Comparison of ENCODE assay signal across 10 cellular contexts in genomic region chr2:44943031-44943692, GRCh38. TPM values are rescaled to one million over a fixed set of nuclear protein-coding genes. Genes with fewer than 3 reads are reported as not detected.
A peak's percentile ranks its signal among the peaks of the same experiment; 100 is the strongest.
DNase-seq lines count a peak whose midpoint lies in the region; TF ChIP-seq lines count a peak whose summit lies in the region.
"Had no signal": no experiment of that assay in that cellular context is flagged by ENCODE, and none has a peak within 500 bp of the region (broad histone marks: within the 10 kb centered on the region; RNA-seq: fewer than 3 reads in every experiment).

No MANE protein-coding gene starts in this region.

- no peak overlapping the region for H2AFZ ChIP-seq in PC-9

- intact Hi-C loops in PC-9 (cut with micrococcal nuclease; ENCODE audit: unreplicated experiment), result no loop called here
- intact Hi-C loops in esophagus muscularis mucosa (cut with DNase I), result no loop called here

- CTCF ChIA-PET in PC-9 (lab: Charles Lee), result no interaction called here

- no peak for TF ChIP-seq EP300 in esophagus muscularis mucosa (IDR thresholded peaks at IDR 0.05)

- no TSS peak for BruUV-seq in PC-9 (replicated peaks; lab: Mats Ljungman, UMichigan)

- no peaks in the 10 kb centered on the region for H3K9me3 ChIP-seq in PC-9 (ENCODE audit: insufficient read depth, low read depth)
- H3K9me3 ChIP-seq in esophagus muscularis mucosa, result no peaks in the 10 kb centered on the region
- no peaks in the 10 kb centered on the region for H3K9me3 ChIP-seq in MG63
- H3K9me3 ChIP-seq: ovary had no signal

- no peak overlapping the region for H3K27ac ChIP-seq in PC-9
- H3K27ac ChIP-seq in esophagus muscularis mucosa (replicated peaks in 1 of 4), result no peak overlapping the region
- H3K27ac ChIP-seq: ovary had no signal

- POLR2A ChIA-PET in PC-9 (lab: Charles Lee; ENCODE audit: unreplicated experiment), result no interaction called here

- H3K4me1 ChIP-seq in PC-9 (replicated peaks; ENCODE audit: insufficient read depth) (peaks cover 14% of the 10 kb centered on the region), esophagus muscularis mucosa (peaks cover 33 to 65% (median 56%) of the 10 kb centered on the region in 4 donors)

- TF ChIP-seq POLR2A in esophagus muscularis mucosa (IDR thresholded peaks at IDR 0.05; ENCODE audit: low read depth), result no peak

- 46% methylated on average over 20 of the region's 36 CpGs for WGBS in esophagus muscularis mucosa

- H3K36me3 ChIP-seq in PC-9 (ENCODE audit: low read depth), result no peaks in the 10 kb centered on the region
- H3K36me3 ChIP-seq in esophagus muscularis mucosa, result no peaks in the 10 kb centered on the region
- no peaks in the 10 kb centered on the region for H3K36me3 ChIP-seq in MG63
- H3K36me3 ChIP-seq: ovary had no signal

- peak; percentile 29 for DNase-seq in activated CD4-positive, CD25-positive, alpha-beta regulatory T cell treated with anti-CD3 and anti-CD28 coated beads, Interleukin-2, amount 50 U/mL, for 72 hours
- no peak for DNase-seq in activated CD4-positive, CD25-positive, alpha-beta regulatory T cell (lab: John Stamatoyannopoulos, UW)
- DNase-seq in PC-9, result no peak
- no peak for DNase-seq in esophagus muscularis mucosa (ENCODE audit: extremely low spot score)
- no peak for DNase-seq in retinal pigment epithelial cell (ENCODE audit: low read depth)
- DNase-seq in COLO829 (ENCODE audit: low spot score), result no peak
- no peak for DNase-seq in cerebellum (ENCODE audit: low spot score)
- no peak for DNase-seq in MG63
- DNase-seq: KG1, ovary had no signal

- no peak for TF ChIP-seq CTCF in PC-9 (conservative IDR thresholded peaks at IDR 0.05)
- TF ChIP-seq CTCF in esophagus muscularis mucosa (IDR thresholded peaks at IDR 0.05), result no peak
- no peak for TF ChIP-seq CTCF in retinal pigment epithelial cell (conservative IDR thresholded peaks at IDR 0.05; ENCODE audit: low read depth, low read length)

- H3K27me3 ChIP-seq in PC-9 (ENCODE audit: insufficient read depth, low read depth) (no peaks in the 10 kb centered on the region), esophagus muscularis mucosa (peaks cover 11 to 100% (median 65%) of the 10 kb centered on the region in 4 donors), MG63 (no peaks in the 10 kb centered on the region)
- H3K27me3 ChIP-seq: ovary had no signal

- peaks cover 18% of the 10 kb centered on the region; the same call in 1 of the 2 replicates for H3K79me2 ChIP-seq in PC-9 (ENCODE audit: low read depth)

- H3F3A ChIP-seq in PC-9 (ENCODE audit: insufficient read depth, low read depth), result peaks cover 14% of the 10 kb centered on the region; the same call in 1 of the 2 replicates

- H3K4me3 ChIP-seq in PC-9, result peak overlapping the region; percentile 58; the same call in 1 of the 2 replicates
- H3K4me3 ChIP-seq in esophagus muscularis mucosa, result peak overlapping the region; percentile 25 to 54 (median 42)
- peak overlapping the region; percentile 100 for H3K4me3 ChIP-seq in retinal pigment epithelial cell (ENCODE audit: low read length)
- no peak overlapping the region for H3K4me3 ChIP-seq in MG63
- H3K4me3 ChIP-seq: ovary had no signal

- no peaks in the 10 kb centered on the region for H3K9me2 ChIP-seq in PC-9 (ENCODE audit: insufficient read depth)

- H3K4me2 ChIP-seq in PC-9, result peak overlapping the region; percentile 41

- H4K20me1 ChIP-seq in PC-9 (ENCODE audit: insufficient read depth), result no peaks in the 10 kb centered on the region

RNA-seq across cellular contexts. Expression of gene SIX3, which starts 1.7 kb away (rescaled TPM):
- total RNA-seq in PC-9 (2021) (1.4 TPM in 2 replicates), esophagus muscularis mucosa (under 1 TPM; 0.11 to 0.42 (median 0.18) TPM), cerebellum (not detected)
- not detected in 2 replicates for total RNA-seq in MG63 (2014; rRNA removed; shearing (Covaris generic); ENCODE audit: low replicate concordance)
- total RNA-seq: ovary had no signal
